In genomic region chrX:30573125-30573524, GRCh38 we compare ENCODE assay signal across 1 cellular context.
TF ChIP-seq lines count a peak whose summit lies in the region.

No MANE protein-coding gene starts in this region.

TF ChIP-seq in SK-N-SH, 30 proteins besides CTCF, POLR2A, EP300 and RAD21 (continued from another document):
- TF ChIP-seq, protein P1, sequence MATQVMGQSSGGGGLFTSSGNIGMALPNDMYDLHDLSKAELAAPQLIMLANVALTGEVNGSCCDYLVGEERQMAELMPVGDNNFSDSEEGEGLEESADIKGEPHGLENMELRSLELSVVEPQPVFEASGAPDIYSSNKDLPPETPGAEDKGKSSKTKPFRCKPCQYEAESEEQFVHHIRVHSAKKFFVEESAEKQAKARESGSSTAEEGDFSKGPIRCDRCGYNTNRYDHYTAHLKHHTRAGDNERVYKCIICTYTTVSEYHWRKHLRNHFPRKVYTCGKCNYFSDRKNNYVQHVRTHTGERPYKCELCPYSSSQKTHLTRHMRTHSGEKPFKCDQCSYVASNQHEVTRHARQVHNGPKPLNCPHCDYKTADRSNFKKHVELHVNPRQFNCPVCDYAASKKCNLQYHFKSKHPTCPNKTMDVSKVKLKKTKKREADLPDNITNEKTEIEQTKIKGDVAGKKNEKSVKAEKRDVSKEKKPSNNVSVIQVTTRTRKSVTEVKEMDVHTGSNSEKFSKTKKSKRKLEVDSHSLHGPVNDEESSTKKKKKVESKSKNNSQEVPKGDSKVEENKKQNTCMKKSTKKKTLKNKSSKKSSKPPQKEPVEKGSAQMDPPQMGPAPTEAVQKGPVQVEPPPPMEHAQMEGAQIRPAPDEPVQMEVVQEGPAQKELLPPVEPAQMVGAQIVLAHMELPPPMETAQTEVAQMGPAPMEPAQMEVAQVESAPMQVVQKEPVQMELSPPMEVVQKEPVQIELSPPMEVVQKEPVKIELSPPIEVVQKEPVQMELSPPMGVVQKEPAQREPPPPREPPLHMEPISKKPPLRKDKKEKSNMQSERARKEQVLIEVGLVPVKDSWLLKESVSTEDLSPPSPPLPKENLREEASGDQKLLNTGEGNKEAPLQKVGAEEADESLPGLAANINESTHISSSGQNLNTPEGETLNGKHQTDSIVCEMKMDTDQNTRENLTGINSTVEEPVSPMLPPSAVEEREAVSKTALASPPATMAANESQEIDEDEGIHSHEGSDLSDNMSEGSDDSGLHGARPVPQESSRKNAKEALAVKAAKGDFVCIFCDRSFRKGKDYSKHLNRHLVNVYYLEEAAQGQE (IDR thresholded peaks at IDR 0.05; ENCODE audit: low read depth, low read length) = no peak
TF ChIP-seq in SK-N-SH: peak in this region for 0.
